ENCODE assay signal across 10 cellular contexts in the genomic region with DNA sequence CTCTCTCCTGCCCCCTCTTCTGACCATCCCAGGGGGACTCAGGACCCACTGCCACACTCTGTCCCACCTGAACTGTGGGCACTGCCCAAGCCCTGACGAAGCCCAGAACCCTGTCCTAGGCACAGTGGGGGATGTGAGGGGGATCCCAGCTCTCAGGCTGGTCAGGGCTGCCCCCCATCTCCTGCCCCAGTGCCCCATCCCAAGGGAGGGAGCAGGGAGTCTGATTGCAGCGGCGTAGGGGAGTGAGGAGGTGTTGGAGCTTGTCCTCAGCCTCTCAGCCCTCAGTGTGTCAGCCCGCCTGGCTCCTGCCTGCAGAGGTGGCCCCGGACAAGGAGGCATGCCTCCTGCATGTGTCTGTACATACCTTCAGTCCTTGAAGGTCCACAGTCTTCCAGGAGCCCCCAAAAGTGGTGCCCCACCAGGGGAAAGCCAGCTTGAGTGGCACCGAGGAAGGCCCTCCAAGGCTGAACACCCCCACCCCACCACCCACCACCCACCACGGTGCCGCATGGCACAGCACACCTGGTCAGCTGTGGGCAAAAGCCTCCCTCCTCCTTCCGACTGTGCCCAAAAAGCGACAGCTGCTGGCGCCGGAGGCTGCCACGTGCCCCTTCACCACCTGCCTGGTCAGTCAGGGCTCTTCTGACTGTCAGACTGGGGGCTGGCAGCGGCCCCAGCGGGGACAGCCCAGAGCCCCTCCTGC. TPM values are rescaled to one million over a fixed set of nuclear protein-coding genes. Genes with fewer than 3 reads are reported as not detected.
DNase-seq lines count a peak whose midpoint lies in the region; ATAC-seq, FAIRE-seq and TF ChIP-seq lines count a peak whose summit lies in the region.
"Had no signal": no experiment of that assay in that cellular context is flagged by ENCODE, and none has a peak within 500 bp of the region (broad histone marks: within the 10 kb centered on the region; RNA-seq: fewer than 3 reads in every experiment).

No MANE protein-coding gene starts in this region.

- no peak for FAIRE-seq in GM19239 (lab: Jason Lieb, UNC)

- H3K27me3 ChIP-seq in OCI-LY3 (ENCODE audit: low read depth, low read length), result peaks cover 19% of the 10 kb centered on the region
- no peaks in the 10 kb centered on the region for H3K27me3 ChIP-seq in lower lobe of right lung (ENCODE audit: low read depth)
- H3K27me3 ChIP-seq in stomach smooth muscle (ENCODE audit: control insufficient read depth in 1 of 2, insufficient read depth in 2 of 2, low read length in 2 of 2), result no peaks in the 10 kb centered on the region

- peak in 1 of 2 donors; percentile 15 for ATAC-seq in lower lobe of right lung

- no peaks in the 10 kb centered on the region for H3K79me2 ChIP-seq in OCI-LY3 (ENCODE audit: low read length)

- intact Hi-C loops in lower lobe of right lung (cut with DNase I), result no loop called here

- H3K4me2 ChIP-seq in OCI-LY3 (ENCODE audit: low read length), result peak overlapping the region; percentile 68

- H3K36me3 Mint-ChIP-seq in endothelial cell (ENCODE audit: low read depth, unreplicated experiment), result peaks cover 4% of the 10 kb centered on the region
- H3K36me3 Mint-ChIP-seq: activated CD8-positive, alpha-beta memory T cell treated with anti-CD3 and anti-CD28 coated beads, Interleukin-2, amount 10 ng/mL, durations not matched to agents 7 days and 5 days had no signal

- DNase-seq in NCI-H345 (lab: John Stamatoyannopoulos, UW), result peak; percentile 37
- no peak for DNase-seq in NCI-H345 treated with DMSO at 0.1 percent for 48 hours (lab: John Stamatoyannopoulos, UW; ENCODE audit: unreplicated experiment)
- DNase-seq in lower lobe of right lung, result no peak
- DNase-seq in GM13977 (ENCODE audit: low spot score), result no peak
- no peak for DNase-seq in endothelial cell (ENCODE audit: low spot score)
- no peak for DNase-seq in GM19239 (ENCODE audit: insufficient read length, low spot score)
- DNase-seq: NCI-H1048 had no signal

- in situ Hi-C loops in GM13977 (cut with MboI; ENCODE audit: low pct_unique_long_range_greater_than_20kb, low sequenced_read_pairs, unreplicated experiment), result loop anchor here (25.0 kb wide), 1 partner anchor 200 kb away; the partner anchor contains the start of gene ADAMTSL2

- H3K4me3 Mint-ChIP-seq in endothelial cell (ENCODE audit: unreplicated experiment), result no peak overlapping the region
- H3K4me3 Mint-ChIP-seq: activated CD8-positive, alpha-beta memory T cell treated with anti-CD3 and anti-CD28 coated beads, Interleukin-2, amount 10 ng/mL, durations not matched to agents 7 days and 5 days had no signal

- H3K9me3 Mint-ChIP-seq in endothelial cell (ENCODE audit: unreplicated experiment), result no peaks in the 10 kb centered on the region

- TF ChIP-seq CTCF in OCI-LY3 (IDR thresholded peaks at IDR 0.05; ENCODE audit: low read depth, low read length) (no peak), lower lobe of right lung (IDR thresholded peaks at IDR 0.05) (no peak), GM13977 (IDR thresholded peaks at IDR 0.05; ENCODE audit: extremely low read depth, insufficient read depth, missing control alignments) (no peak), endothelial cell (IDR thresholded peaks at IDR 0.05; ENCODE audit: unreplicated experiment) (no peak)

- H3K4me1 Mint-ChIP-seq in endothelial cell (ENCODE audit: unreplicated experiment), result peaks cover 3% of the 10 kb centered on the region
- H3K4me1 Mint-ChIP-seq: activated CD8-positive, alpha-beta memory T cell treated with anti-CD3 and anti-CD28 coated beads, Interleukin-2, amount 10 ng/mL, durations not matched to agents 7 days and 5 days had no signal

- H3K4me1 ChIP-seq in OCI-LY3 (ENCODE audit: low read length) (peaks cover 47% of the 10 kb centered on the region), lower lobe of right lung (peaks cover 13% of the 10 kb centered on the region), stomach smooth muscle (ENCODE audit: control insufficient read depth, insufficient read depth, low read length) (peaks cover 10% of the 10 kb centered on the region)

- no peak overlapping the region for H3K27ac ChIP-seq in OCI-LY3 (ENCODE audit: low read length)
- H3K27ac ChIP-seq in lower lobe of right lung, result no peak overlapping the region
- H3K27ac ChIP-seq in stomach smooth muscle (ENCODE audit: low read length), result no peak overlapping the region

- H3K9me3 ChIP-seq in OCI-LY3 (ENCODE audit: insufficient read depth, low read length) (no peaks in the 10 kb centered on the region), lower lobe of right lung (no peaks in the 10 kb centered on the region), stomach smooth muscle (ENCODE audit: control insufficient read depth in 2 of 2, low read length in 2 of 2) (no peaks in the 10 kb centered on the region)

- no peaks in the 10 kb centered on the region for H3K36me3 ChIP-seq in OCI-LY3 (replicated peaks; ENCODE audit: low read depth, low read length)
- H3K36me3 ChIP-seq in lower lobe of right lung, result no peaks in the 10 kb centered on the region
- no peaks in the 10 kb centered on the region for H3K36me3 ChIP-seq in stomach smooth muscle (ENCODE audit: control insufficient read depth in 2 of 2, insufficient read depth in 2 of 2, low read length in 2 of 2)

- H3K27me3 Mint-ChIP-seq in endothelial cell (ENCODE audit: unreplicated experiment), result peaks cover 4% of the 10 kb centered on the region
- H3K27me3 Mint-ChIP-seq: activated CD8-positive, alpha-beta memory T cell treated with anti-CD3 and anti-CD28 coated beads, Interleukin-2, amount 10 ng/mL, durations not matched to agents 7 days and 5 days had no signal

- peak overlapping the region; percentile 46; the same call in 1 of the 2 replicates for H3K9ac ChIP-seq in OCI-LY3 (ENCODE audit: low read length)
- no peak overlapping the region for H3K9ac ChIP-seq in stomach smooth muscle (ENCODE audit: low read length in 2 of 2)

- H3K4me3 ChIP-seq in OCI-LY3 (ENCODE audit: low read length) (peak overlapping the region; percentile 78), lower lobe of right lung (peak overlapping the region; percentile 53), stomach smooth muscle (ENCODE audit: low read length in 2 of 2) (peak overlapping the region; percentile 43 to 62)

- no peak overlapping the region for H3K27ac Mint-ChIP-seq in endothelial cell (ENCODE audit: unreplicated experiment)
- H3K27ac Mint-ChIP-seq: activated CD8-positive, alpha-beta memory T cell treated with anti-CD3 and anti-CD28 coated beads, Interleukin-2, amount 10 ng/mL, durations not matched to agents 7 days and 5 days had no signal

- H2AFZ ChIP-seq in OCI-LY3 (ENCODE audit: low read depth, low read length), result no peak overlapping the region

- H4K20me1 ChIP-seq in OCI-LY3 (ENCODE audit: insufficient read depth, low read length), result no peaks in the 10 kb centered on the region

RNA-seq across cellular contexts. Expression of gene SARDH, which starts 0.9 kb away (rescaled TPM):
- total RNA-seq in lower lobe of right lung, result 3.4 TPM
- total RNA-seq in endothelial cell (ENCODE audit: unreplicated experiment), result 5.0 TPM
